In genomic region chr5:153965102-153965645, GRCh38 we compare ENCODE assay signal across 8 cellular contexts.
DNase-seq lines count a peak whose midpoint lies in the region; ATAC-seq and TF ChIP-seq lines count a peak whose summit lies in the region.

No MANE protein-coding gene starts in this region.

- 25 to 31% methylated on average over 7 of the region's 7 CpGs for WGBS in lung, 2 donors

- no peak overlapping the region for H3K27ac ChIP-seq in lung (ENCODE audit: low read depth in 1 of 2, low read length in 1 of 2)
- H3K27ac ChIP-seq in substantia nigra (ENCODE audit: low read depth, low read length, poor library complexity, severe bottlenecking): no peak overlapping the region

- no peak overlapping the region for H3K4me3 ChIP-seq in lung

- H3K4me1 ChIP-seq in lung (ENCODE audit: control insufficient read depth in 2 of 2, insufficient read depth in 2 of 2, low read length in 2 of 2): no peaks in the 10 kb centered on the region

- TF ChIP-seq CTCF in lung (IDR thresholded peaks at IDR 0.05; ENCODE audit: control extremely low read depth, extremely low read depth): peak; percentile 78

- no peaks in the 10 kb centered on the region for H3K27me3 ChIP-seq in lung (ENCODE audit: control insufficient read depth, insufficient read depth)

- DNase-seq in activated gamma-delta T cell treated with Interleukin-2 at 50 U/mL for 16 hours (peak; percentile 17), activated gamma-delta T cell (lab: John Stamatoyannopoulos, UW) (no peak), HEK293T (ENCODE audit: extremely low spot score) (peak; percentile 78), NCI-H146 treated with DMSO at 0.1 percent for 48 hours (lab: John Stamatoyannopoulos, UW; ENCODE audit: unreplicated experiment) (peak; percentile 64), T1000 (lab: John Stamatoyannopoulos, UW) (peak; percentile 15), lung (ENCODE audit: low spot score) (peak; percentile 43), substantia nigra (lab: John Stamatoyannopoulos, UW) (peak in 31 of 49 donors; percentile 3 to 50 (median 23))
- peak; percentile 5 for DNase-seq in effector CD4-positive, alpha-beta T cell

- ATAC-seq in lung (ENCODE audit: insufficient read depth, low FRiP score): no peak

- CTCF ChIA-PET in HEK293T (lab: Yijun Ruan, JAX): interaction anchor here (0.5 to 2.0 kb wide), 19 partner anchors 8 to 1432 kb away, joined by 3 to 32 read pairs (median 3); no protein-coding TSS in a partner anchor

- no peaks in the 10 kb centered on the region for H3K9me3 ChIP-seq in lung (ENCODE audit: control insufficient read depth in 2 of 2, insufficient read depth in 1 of 2, low read length in 1 of 2)

- H3K36me3 ChIP-seq in lung (ENCODE audit: control insufficient read depth in 2 of 2, insufficient read depth in 2 of 2, low read length in 2 of 2): no peaks in the 10 kb centered on the region

- POLR2A ChIA-PET in HEK293T (lab: Yijun Ruan, JAX): no interaction called here

TF ChIP-seq in HEK293T, 16 proteins besides CTCF, POLR2A, EP300 and RAD21:
- TF ChIP-seq NFRKB (IDR thresholded peaks at IDR 0.05): no peak
- TF ChIP-seq FOXA1 (IDR thresholded peaks at IDR 0.05): no peak
- TF ChIP-seq ARNT (IDR thresholded peaks at IDR 0.05): no peak
- TF ChIP-seq PKNOX1 (IDR thresholded peaks at IDR 0.05): no peak
- TF ChIP-seq FOXK2 (IDR thresholded peaks at IDR 0.05): no peak
- TF ChIP-seq SP1 (IDR thresholded peaks at IDR 0.05): no peak
- TF ChIP-seq ELF4 (IDR thresholded peaks at IDR 0.05): no peak
- no peak for TF ChIP-seq ZNF384 (IDR thresholded peaks at IDR 0.05)
- no peak for TF ChIP-seq LEF1 (IDR thresholded peaks at IDR 0.05; ENCODE audit: borderline replicate concordance)
- no peak for TF ChIP-seq SUZ12 (IDR thresholded peaks at IDR 0.05)
- TF ChIP-seq HDGF (IDR thresholded peaks at IDR 0.05; ENCODE audit: borderline replicate concordance): no peak
- TF ChIP-seq CTBP1 (IDR thresholded peaks at IDR 0.05; ENCODE audit: borderline replicate concordance): no peak
- TF ChIP-seq TARDBP (IDR thresholded peaks at IDR 0.05): no peak
- no peak for TF ChIP-seq FOXM1 (IDR thresholded peaks at IDR 0.05; ENCODE audit: borderline replicate concordance)
- TF ChIP-seq L3MBTL2 (conservative IDR thresholded peaks at IDR 0.05): no peak
- no peak for TF ChIP-seq BHLHE40 (IDR thresholded peaks at IDR 0.05; ENCODE audit: borderline replicate concordance)
